8 cellular contexts compared by ENCODE assay signal in the genomic region with DNA sequence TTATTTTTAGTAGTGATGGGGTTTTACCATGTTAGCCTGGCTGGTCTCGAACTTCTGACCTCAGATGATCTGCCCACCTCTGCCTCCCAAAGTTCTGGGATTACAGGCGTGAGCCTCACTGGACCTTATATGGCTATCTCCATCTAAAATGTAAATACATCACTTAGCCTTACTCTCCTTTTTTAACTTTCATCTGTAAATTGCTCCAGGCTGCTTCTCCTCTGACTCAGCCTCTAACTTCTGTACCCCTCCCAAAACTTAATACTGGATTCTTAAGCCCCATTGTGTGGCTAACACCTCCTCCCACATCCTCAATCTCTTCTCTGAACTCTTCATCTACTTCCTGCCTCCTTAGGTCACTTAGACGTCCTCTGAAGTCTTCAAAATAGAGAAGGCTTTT. TPM values are rescaled to one million over a fixed set of nuclear protein-coding genes. Genes with fewer than 3 reads are reported as not detected.
DNase-seq lines count a peak whose midpoint lies in the region; ATAC-seq and TF ChIP-seq lines count a peak whose summit lies in the region.

No MANE protein-coding gene starts in this region.

- no peak overlapping the region for H3K23ac ChIP-seq in mesenchymal stem cell (ENCODE audit: low read length in 2 of 2)

- no peak overlapping the region for H4K8ac ChIP-seq in mesenchymal stem cell (ENCODE audit: low read length)

- peaks cover 36% of the 10 kb centered on the region for H3K79me1 ChIP-seq in mesenchymal stem cell (replicated peaks; ENCODE audit: low read length, poor library complexity, severe bottlenecking)

- no peaks in the 10 kb centered on the region for H3K9me3 ChIP-seq in CD4-positive, alpha-beta T cell (ENCODE audit: control insufficient read depth, low read length)
- H3K9me3 ChIP-seq in mesenchymal stem cell (ENCODE audit: control insufficient read depth, low read length), result no peaks in the 10 kb centered on the region

- CTCF ChIA-PET in CD4-positive, alpha-beta T cell (lab: Charles Lee), result no interaction called here

- no peak overlapping the region for H3K14ac ChIP-seq in mesenchymal stem cell (ENCODE audit: low read length in 2 of 2)

- WGBS in mesenchymal stem cell, result 49% methylated on average over 3 of the region's 3 CpGs

- no peak overlapping the region for H3K4ac ChIP-seq in mesenchymal stem cell (ENCODE audit: low read depth in 1 of 2, low read length in 2 of 2)

- no peaks in the 10 kb centered on the region for H3K27me3 Mint-ChIP-seq in CD4-positive, alpha-beta T cell
- H3K27me3 Mint-ChIP-seq in HFFc6 (ENCODE audit: insufficient read depth), result no peaks in the 10 kb centered on the region; the same call in 1 of the 2 replicates
- no peaks in the 10 kb centered on the region for H3K27me3 Mint-ChIP-seq in activated T-cell treated with anti-CD3 and anti-CD28 coated beads, Interleukin-2, amount 50 U/mL, for 72 hours (ENCODE audit: low read depth)

- H3K27me3 ChIP-seq in CD4-positive, alpha-beta T cell (ENCODE audit: control insufficient read depth, insufficient read depth, low read length), result no peaks in the 10 kb centered on the region
- no peaks in the 10 kb centered on the region for H3K27me3 ChIP-seq in mesenchymal stem cell (ENCODE audit: control insufficient read depth in 1 of 2, insufficient read depth in 1 of 2, low read length in 2 of 2)

- H2BK12ac ChIP-seq in mesenchymal stem cell (ENCODE audit: low read length in 2 of 2), result no peak overlapping the region

- no peak overlapping the region for H3K18ac ChIP-seq in mesenchymal stem cell (ENCODE audit: low read depth in 1 of 2, low read length in 2 of 2)

- no peaks in the 10 kb centered on the region for H3K9me3 Mint-ChIP-seq in CD4-positive, alpha-beta T cell
- H3K9me3 Mint-ChIP-seq in HFFc6, result no peaks in the 10 kb centered on the region
- H3K9me3 Mint-ChIP-seq in activated T-cell treated with anti-CD3 and anti-CD28 coated beads, Interleukin-2, amount 50 U/mL, for 72 hours, result no peaks in the 10 kb centered on the region

- no peak overlapping the region for H2BK15ac ChIP-seq in mesenchymal stem cell (ENCODE audit: low read depth, poor library complexity, severe bottlenecking)

- H3K27ac ChIP-seq in CD4-positive, alpha-beta T cell (ENCODE audit: low read depth, low read length), result no peak overlapping the region
- H3K27ac ChIP-seq in mesenchymal stem cell (ENCODE audit: low read length, poor library complexity, severe bottlenecking), result no peak overlapping the region

- H3K4me1 Mint-ChIP-seq in CD4-positive, alpha-beta T cell (ENCODE audit: low read depth), result peaks cover 72% of the 10 kb centered on the region
- peaks cover 76% of the 10 kb centered on the region for H3K4me1 Mint-ChIP-seq in HFFc6 (ENCODE audit: low read depth)
- peaks cover 68% of the 10 kb centered on the region for H3K4me1 Mint-ChIP-seq in activated T-cell treated with anti-CD3 and anti-CD28 coated beads, Interleukin-2, amount 50 U/mL, for 72 hours (ENCODE audit: low read depth)

- DNase-seq in CD4-positive, alpha-beta T cell, result peak in 1 of 10 experiments; percentile 7
- DNase-seq in HFFc6, result peak; percentile 63
- DNase-seq in activated T-cell treated with anti-CD3 and anti-CD28 coated beads, Interleukin-2, amount 50 U/mL, for 72 hours, result peak; percentile 28 to 38
- DNase-seq in mesenchymal stem cell, result no peak
- no peak for DNase-seq in GOT3 (lab: John Stamatoyannopoulos, UW)
- DNase-seq in occipital lobe (lab: John Stamatoyannopoulos, UW), result no peak
- no peak for DNase-seq in amygdala (lab: John Stamatoyannopoulos, UW)

- no peak overlapping the region for H4K91ac ChIP-seq in mesenchymal stem cell (ENCODE audit: low read length)

- peaks cover 0 to 4% of the 10 kb centered on the region in 2 experiments for H3K36me3 ChIP-seq in mesenchymal stem cell (ENCODE audit: control insufficient read depth in 1 of 2, insufficient read depth in 2 of 2, low read depth in 1 of 2, low read length in 2 of 2)

- H3K4me3 Mint-ChIP-seq in CD4-positive, alpha-beta T cell, result peak overlapping the region; percentile 70
- peak overlapping the region; percentile 51 for H3K4me3 Mint-ChIP-seq in HFFc6
- H3K4me3 Mint-ChIP-seq in activated T-cell treated with anti-CD3 and anti-CD28 coated beads, Interleukin-2, amount 50 U/mL, for 72 hours, result peak overlapping the region; percentile 45 to 52

- no peak overlapping the region for H3K4me2 ChIP-seq in mesenchymal stem cell (ENCODE audit: low read length, poor library complexity, severe bottlenecking)

- ATAC-seq in CD4-positive, alpha-beta T cell (ENCODE audit: poor library complexity), result peak; percentile 57
- peak; percentile 59 to 67 for ATAC-seq in activated T-cell treated with anti-CD3 and anti-CD28 coated beads, Interleukin-2, amount 50 U/mL, for 72 hours (replicated peaks in 1 of 2)
- no peak for ATAC-seq in HG03460 (IDR thresholded peaks at IDR 0.05; ENCODE audit: unreplicated experiment)

- H3K27ac Mint-ChIP-seq in CD4-positive, alpha-beta T cell, result peak overlapping the region; percentile 55
- peak overlapping the region; percentile 89 for H3K27ac Mint-ChIP-seq in HFFc6
- peak overlapping the region; percentile 9 for H3K27ac Mint-ChIP-seq in activated T-cell treated with anti-CD3 and anti-CD28 coated beads, Interleukin-2, amount 50 U/mL, for 72 hours

- no peak overlapping the region for H2BK120ac ChIP-seq in mesenchymal stem cell (ENCODE audit: low read depth, low read length)

- POLR2A ChIA-PET in CD4-positive, alpha-beta T cell (lab: Charles Lee), result no interaction called here

- no peak overlapping the region for H3K4me3 ChIP-seq in mesenchymal stem cell (ENCODE audit: insufficient read depth in 1 of 2, low read depth in 1 of 2, low read length in 2 of 2)

- H2BK5ac ChIP-seq in mesenchymal stem cell (ENCODE audit: low read depth, low read length, poor library complexity, severe bottlenecking), result no peak overlapping the region

- intact Hi-C loops in CD4-positive, alpha-beta T cell (cut with DNase I, micrococcal nuclease), result loop anchor here (5.0 to 10.0 kb wide), 3 partner anchors 33 to 860 kb away; partner anchors contain the start of gene UGCG (in 1 of the 2)

- H3K36me3 Mint-ChIP-seq in CD4-positive, alpha-beta T cell (ENCODE audit: low read depth), result no peaks in the 10 kb centered on the region
- peaks cover 9% of the 10 kb centered on the region for H3K36me3 Mint-ChIP-seq in HFFc6 (ENCODE audit: low read depth)
- no peaks in the 10 kb centered on the region for H3K36me3 Mint-ChIP-seq in activated T-cell treated with anti-CD3 and anti-CD28 coated beads, Interleukin-2, amount 50 U/mL, for 72 hours (ENCODE audit: insufficient read depth in 2 of 2)

- H2AK5ac ChIP-seq in mesenchymal stem cell (ENCODE audit: low read length, severe bottlenecking), result no peak overlapping the region

- H3K4me1 ChIP-seq in mesenchymal stem cell (ENCODE audit: control insufficient read depth, insufficient read depth, low read depth, low read length), result peaks cover 16% of the 10 kb centered on the region

- peak overlapping the region; percentile 20 for H3K9ac ChIP-seq in mesenchymal stem cell (ENCODE audit: low read length)

- H2AFZ ChIP-seq in mesenchymal stem cell (ENCODE audit: low read depth, low read length), result no peak overlapping the region

- TF ChIP-seq CTCF in CD4-positive, alpha-beta T cell (IDR thresholded peaks at IDR 0.05), result no peak
- no peak for TF ChIP-seq CTCF in HFFc6 (IDR thresholded peaks at IDR 0.05)

RNA-seq across cellular contexts. Expression of gene SNX30, which starts 4.0 kb away (rescaled TPM):
- 1 to 10 TPM; 5.2 to 5.8 TPM for total RNA-seq in CD4-positive, alpha-beta T cell
- 10 to 100 TPM; 11.1 to 14.9 (median 13.9) TPM for total RNA-seq in HFFc6 (2021; fragmentation: NEBNext Ultra II Directional; extraction: Animal tissue kit (Norgen Biotek cat#: 25700))
- total RNA-seq in activated T-cell treated with anti-CD3 and anti-CD28 coated beads, Interleukin-2, amount 50 U/mL, for 72 hours, result 1 to 10 TPM; 5.1 to 5.4 TPM
- 14.3 TPM for polyA plus RNA-seq in mesenchymal stem cell (2013, experiment 1 of 2)
- polyA plus RNA-seq in mesenchymal stem cell (2013, experiment 2 of 2), result 15.1 TPM
- 25.0 TPM for total RNA-seq in occipital lobe

RNA-seq across cellular contexts. Expression of gene INIP, which starts 36.7 kb away (rescaled TPM):
- 1 to 10 TPM; 7.8 to 9.1 TPM for total RNA-seq in CD4-positive, alpha-beta T cell
- total RNA-seq in HFFc6 (2021; fragmentation: NEBNext Ultra II Directional; extraction: Animal tissue kit (Norgen Biotek cat#: 25700)), result 10 to 100 TPM; 23.6 to 26.8 (median 25.0) TPM
- total RNA-seq in activated T-cell treated with anti-CD3 and anti-CD28 coated beads, Interleukin-2, amount 50 U/mL, for 72 hours, result 10 to 100 TPM; 34.7 to 43.5 TPM
- polyA plus RNA-seq in mesenchymal stem cell (2013, experiment 1 of 2), result 10.1 TPM
- 11.7 TPM for polyA plus RNA-seq in mesenchymal stem cell (2013, experiment 2 of 2)
- total RNA-seq in occipital lobe, result 27.3 TPM

Comparison
In these comparisons a context has a peak if more than half of its experiments do, and no peak if none do; other contexts are left out.
1. DNase-seq: peak in HFFc6 (single experiment) and activated T-cell treated with anti-CD3 and anti-CD28 coated beads, Interleukin-2, amount 50 U/mL, for 72 hours (2 of 2); none in mesenchymal stem cell (single experiment), GOT3 (single experiment), occipital lobe (single experiment) and amygdala (0 of 56).
2. H3K27ac Mint-ChIP-seq: peak in every context shown above with its lines; median percentile 89 in HFFc6; 55 in CD4-positive, alpha-beta T cell; 9 in activated T-cell treated with anti-CD3 and anti-CD28 coated beads, Interleukin-2, amount 50 U/mL, for 72 hours.
3. Peak in every context shown above with its lines, with median percentiles within 50 percentile points of each other: H3K4me3 Mint-ChIP-seq.